In the genomic region with DNA sequence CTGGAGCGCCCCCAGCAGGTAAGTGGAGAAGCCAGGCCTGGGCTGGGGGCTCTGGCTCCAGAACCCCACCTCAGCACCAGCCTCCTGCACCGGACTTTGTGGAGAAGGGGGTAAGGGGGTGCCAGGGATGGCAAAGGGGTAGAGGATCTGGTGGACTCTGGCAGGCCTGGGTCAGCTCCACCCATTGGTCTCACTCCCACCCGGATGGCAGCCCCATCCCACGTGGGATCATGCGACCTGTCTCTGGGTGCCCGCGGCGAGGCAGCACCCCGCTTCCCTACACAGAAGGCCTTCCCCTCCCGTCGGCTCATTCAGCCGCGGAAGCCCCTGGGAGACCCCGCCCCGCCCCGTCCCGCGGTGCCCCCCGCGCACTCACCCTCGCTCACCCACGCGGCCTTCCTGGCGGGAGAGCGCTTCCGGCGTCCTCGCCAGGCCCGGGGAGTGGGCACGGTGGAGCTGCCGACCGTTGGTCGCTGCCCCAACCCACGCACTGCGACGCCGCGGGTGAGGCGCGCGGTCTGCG, we compare ENCODE assay signal across 7 cellular contexts. TPM values are rescaled to one million over a fixed set of nuclear protein-coding genes. Genes with fewer than 3 reads are reported as not detected.
DNase-seq lines count a peak whose midpoint lies in the region; ATAC-seq and TF ChIP-seq lines count a peak whose summit lies in the region.

No MANE protein-coding gene starts in this region.

- peak overlapping the region; percentile 79 for H3K9ac ChIP-seq in KMS-11

- H3K36me3 ChIP-seq in KMS-11 (ENCODE audit: insufficient read depth): no peaks in the 10 kb centered on the region
- H3K36me3 ChIP-seq in esophagus (ENCODE audit: control insufficient read depth in 2 of 2, insufficient read depth in 2 of 2, low read length in 1 of 2): peaks cover 0 to 10% of the 10 kb centered on the region in 2 donors

- H2AFZ ChIP-seq in KMS-11 (ENCODE audit: low read depth): peak overlapping the region; percentile 54

- no peaks in the 10 kb centered on the region for H3K36me3 Mint-ChIP-seq in neural crest cell (ENCODE audit: low read depth)

- WGBS in esophagus, 2 donors: 1 to 2% methylated on average over 41 to 42 of the region's 42 CpGs

- peak; percentile 31 to 39 for DNase-seq in activated CD4-positive, alpha-beta T cell treated with anti-CD3 and anti-CD28 coated beads, Interleukin-2, amount 50 U/mL, for 4 hours
- DNase-seq in neural crest cell (ENCODE audit: low read depth, low spot score): no peak
- DNase-seq in superior temporal gyrus (ENCODE audit: extremely low spot score): no peak

- H3K27me3 ChIP-seq in KMS-11 (ENCODE audit: insufficient read depth, low read depth) (no peaks in the 10 kb centered on the region), esophagus (ENCODE audit: control insufficient read depth in 1 of 2, insufficient read depth in 2 of 2, low read length in 2 of 2) (no peaks in the 10 kb centered on the region)

- no peak overlapping the region for H3K27ac Mint-ChIP-seq in neural crest cell (ENCODE audit: unreplicated experiment)

- H3K4me1 ChIP-seq in KMS-11 (ENCODE audit: low read depth, poor library complexity, severe bottlenecking) (peaks cover 37% of the 10 kb centered on the region), esophagus (ENCODE audit: control insufficient read depth in 2 of 2, insufficient read depth in 2 of 2, low read length in 1 of 2) (peaks cover 5 to 6% of the 10 kb centered on the region in 2 donors)

- H3K4me3 ChIP-seq in GM08714 (ENCODE audit: low read length) (peak overlapping the region; percentile 63; the same call in 1 of the 2 replicates), KMS-11 (IDR thresholded peaks at IDR 0.05; ENCODE audit: insufficient read depth, low read depth, low read length) (peak overlapping the region; percentile 53), esophagus (ENCODE audit: low read depth in 1 of 2, low read length in 2 of 2) (peak overlapping the region; percentile 44 to 58)

- no peaks in the 10 kb centered on the region for H3K9me3 Mint-ChIP-seq in neural crest cell

- peaks cover 21% of the 10 kb centered on the region for H3K79me2 ChIP-seq in KMS-11 (ENCODE audit: insufficient read depth, low read depth)

- no peaks in the 10 kb centered on the region for H4K20me1 ChIP-seq in KMS-11 (ENCODE audit: insufficient read depth)

- H3K27ac ChIP-seq in KMS-11: peak overlapping the region; percentile 43
- peak overlapping the region; percentile 15 to 56 for H3K27ac ChIP-seq in esophagus (ENCODE audit: low read depth in 2 of 2, low read length in 1 of 2)

- ATAC-seq in GM21528 (IDR thresholded peaks at IDR 0.05; ENCODE audit: low FRiP score, unreplicated experiment): peak; percentile 25

- H3K4me2 ChIP-seq in KMS-11: peak overlapping the region; percentile 83

- H3K9me3 ChIP-seq in esophagus (ENCODE audit: control insufficient read depth in 2 of 2, insufficient read depth in 1 of 2, low read depth in 1 of 2, low read length in 1 of 2): no peaks in the 10 kb centered on the region

- H3K4me1 Mint-ChIP-seq in neural crest cell: no peaks in the 10 kb centered on the region

- peak overlapping the region; percentile 74 for H3K4me3 Mint-ChIP-seq in neural crest cell

- no peaks in the 10 kb centered on the region for H3K27me3 Mint-ChIP-seq in neural crest cell (ENCODE audit: low read depth)

- peak; percentile 44 for TF ChIP-seq CTCF in KMS-11 (conservative IDR thresholded peaks at IDR 0.05; ENCODE audit: low read depth, low read length)
- TF ChIP-seq CTCF in neural crest cell (conservative IDR thresholded peaks at IDR 0.05): no peak

RNA-seq across cellular contexts. Expression of a gene that starts 0.5 kb away (rescaled TPM):
- polyA plus RNA-seq in esophagus: 10 to 100 TPM in 1 of 2 donors, 1 to 10 TPM in 1; 8.9 to 13.3 TPM
- 3.7 and 4.0 TPM in 2 replicates for total RNA-seq in neural crest cell

RNA-seq across cellular contexts. Expression of a gene that starts 30.1 kb away (rescaled TPM):
- polyA plus RNA-seq in esophagus: under 1 TPM; 0.11 to 0.43 TPM
- total RNA-seq in neural crest cell: 3.3 and 4.4 TPM in 2 replicates

RNA-seq across cellular contexts. Expression of a gene that starts 31.6 kb away (rescaled TPM):
- 10 to 100 TPM in 1 of 2 donors, 1 to 10 TPM in 1; 6.3 to 11.4 TPM for polyA plus RNA-seq in esophagus
- total RNA-seq in neural crest cell: 39.9 and 45.5 TPM in 2 replicates

RNA-seq across cellular contexts. Expression of a gene that starts 47.7 kb away (rescaled TPM):
- polyA plus RNA-seq in esophagus: not detected
- 1.1 and 1.3 TPM in 2 replicates for total RNA-seq in neural crest cell

RNA-seq across cellular contexts. Expression of a gene that starts 47.8 kb away (rescaled TPM):
- polyA plus RNA-seq in esophagus: under 1 TPM in 1 of 2 donors, not detected in 1; 0.02 TPM
- 0.21 TPM in 1 of 2 replicates, not detected in the other for total RNA-seq in neural crest cell

Comparison
In these comparisons a context has a peak if more than half of its experiments do, and no peak if none do; other contexts are left out.
1. DNase-seq: peak in activated CD4-positive, alpha-beta T cell treated with anti-CD3 and anti-CD28 coated beads, Interleukin-2, amount 50 U/mL, for 4 hours (2 of 2); none in neural crest cell (single experiment) and superior temporal gyrus (single experiment).
2. Peak in every context shown above with its lines, with median percentiles within 50 percentile points of each other: H3K4me3 ChIP-seq.